In the genomic region with DNA sequence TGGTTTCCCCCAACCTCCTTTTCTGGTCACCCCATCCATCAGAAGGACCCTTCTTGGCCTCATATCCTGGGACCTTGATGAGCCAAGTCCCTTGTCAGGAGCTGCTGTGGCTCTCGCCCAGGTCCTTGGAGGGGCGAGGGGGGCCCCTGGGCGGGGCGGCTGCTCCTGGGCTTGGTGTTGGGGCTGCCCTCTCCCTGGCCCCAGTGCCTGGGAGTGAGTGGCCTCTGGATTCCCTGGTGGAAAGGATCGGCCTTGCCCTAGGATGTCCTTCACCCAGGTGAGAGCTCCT, we compare ENCODE assay signal across 1 cellular context.
TF ChIP-seq lines count a peak whose summit lies in the region.

No MANE protein-coding gene starts in this region.

TF ChIP-seq in GM23338, 12 proteins besides CTCF, POLR2A, EP300 and RAD21 (continued from another document):
- TF ChIP-seq, protein P1, sequence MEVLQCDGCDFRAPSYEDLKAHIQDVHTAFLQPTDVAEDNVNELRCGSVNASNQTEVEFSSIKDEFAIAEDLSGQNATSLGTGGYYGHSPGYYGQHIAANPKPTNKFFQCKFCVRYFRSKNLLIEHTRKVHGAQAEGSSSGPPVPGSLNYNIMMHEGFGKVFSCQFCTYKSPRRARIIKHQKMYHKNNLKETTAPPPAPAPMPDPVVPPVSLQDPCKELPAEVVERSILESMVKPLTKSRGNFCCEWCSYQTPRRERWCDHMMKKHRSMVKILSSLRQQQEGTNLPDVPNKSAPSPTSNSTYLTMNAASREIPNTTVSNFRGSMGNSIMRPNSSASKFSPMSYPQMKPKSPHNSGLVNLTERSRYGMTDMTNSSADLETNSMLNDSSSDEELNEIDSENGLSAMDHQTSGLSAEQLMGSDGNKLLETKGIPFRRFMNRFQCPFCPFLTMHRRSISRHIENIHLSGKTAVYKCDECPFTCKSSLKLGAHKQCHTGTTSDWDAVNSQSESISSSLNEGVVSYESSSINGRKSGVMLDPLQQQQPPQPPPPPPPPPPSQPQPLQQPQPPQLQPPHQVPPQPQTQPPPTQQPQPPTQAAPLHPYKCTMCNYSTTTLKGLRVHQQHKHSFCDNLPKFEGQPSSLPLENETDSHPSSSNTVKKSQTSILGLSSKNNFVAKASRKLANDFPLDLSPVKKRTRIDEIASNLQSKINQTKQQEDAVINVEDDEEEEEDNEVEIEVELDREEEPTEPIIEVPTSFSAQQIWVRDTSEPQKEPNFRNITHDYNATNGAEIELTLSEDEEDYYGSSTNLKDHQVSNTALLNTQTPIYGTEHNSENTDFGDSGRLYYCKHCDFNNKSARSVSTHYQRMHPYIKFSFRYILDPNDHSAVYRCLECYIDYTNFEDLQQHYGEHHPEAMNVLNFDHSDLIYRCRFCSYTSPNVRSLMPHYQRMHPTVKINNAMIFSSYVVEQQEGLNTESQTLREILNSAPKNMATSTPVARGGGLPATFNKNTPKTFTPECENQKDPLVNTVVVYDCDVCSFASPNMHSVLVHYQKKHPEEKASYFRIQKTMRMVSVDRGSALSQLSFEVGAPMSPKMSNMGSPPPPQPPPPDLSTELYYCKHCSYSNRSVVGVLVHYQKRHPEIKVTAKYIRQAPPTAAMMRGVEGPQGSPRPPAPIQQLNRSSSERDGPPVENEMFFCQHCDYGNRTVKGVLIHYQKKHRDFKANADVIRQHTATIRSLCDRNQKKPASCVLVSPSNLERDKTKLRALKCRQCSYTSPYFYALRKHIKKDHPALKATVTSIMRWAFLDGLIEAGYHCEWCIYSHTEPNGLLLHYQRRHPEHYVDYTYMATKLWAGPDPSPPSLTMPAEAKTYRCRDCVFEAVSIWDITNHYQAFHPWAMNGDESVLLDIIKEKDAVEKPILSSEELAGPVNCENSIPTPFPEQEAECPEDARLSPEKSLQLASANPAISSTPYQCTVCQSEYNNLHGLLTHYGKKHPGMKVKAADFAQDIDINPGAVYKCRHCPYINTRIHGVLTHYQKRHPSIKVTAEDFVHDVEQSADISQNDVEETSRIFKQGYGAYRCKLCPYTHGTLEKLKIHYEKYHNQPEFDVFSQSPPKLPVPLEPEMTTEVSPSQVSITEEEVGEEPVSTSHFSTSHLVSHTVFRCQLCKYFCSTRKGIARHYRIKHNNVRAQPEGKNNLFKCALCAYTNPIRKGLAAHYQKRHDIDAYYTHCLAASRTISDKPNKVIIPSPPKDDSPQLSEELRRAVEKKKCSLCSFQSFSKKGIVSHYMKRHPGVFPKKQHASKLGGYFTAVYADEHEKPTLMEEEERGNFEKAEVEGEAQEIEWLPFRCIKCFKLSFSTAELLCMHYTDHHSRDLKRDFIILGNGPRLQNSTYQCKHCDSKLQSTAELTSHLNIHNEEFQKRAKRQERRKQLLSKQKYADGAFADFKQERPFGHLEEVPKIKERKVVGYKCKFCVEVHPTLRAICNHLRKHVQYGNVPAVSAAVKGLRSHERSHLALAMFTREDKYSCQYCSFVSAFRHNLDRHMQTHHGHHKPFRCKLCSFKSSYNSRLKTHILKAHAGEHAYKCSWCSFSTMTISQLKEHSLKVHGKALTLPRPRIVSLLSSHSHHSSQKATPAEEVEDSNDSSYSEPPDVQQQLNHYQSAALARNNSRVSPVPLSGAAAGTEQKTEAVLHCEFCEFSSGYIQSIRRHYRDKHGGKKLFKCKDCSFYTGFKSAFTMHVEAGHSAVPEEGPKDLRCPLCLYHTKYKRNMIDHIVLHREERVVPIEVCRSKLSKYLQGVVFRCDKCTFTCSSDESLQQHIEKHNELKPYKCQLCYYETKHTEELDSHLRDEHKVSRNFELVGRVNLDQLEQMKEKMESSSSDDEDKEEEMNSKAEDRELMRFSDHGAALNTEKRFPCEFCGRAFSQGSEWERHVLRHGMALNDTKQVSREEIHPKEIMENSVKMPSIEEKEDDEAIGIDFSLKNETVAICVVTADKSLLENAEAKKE (CRISPR knock-in tag; IDR thresholded peaks at IDR 0.05), result no peak
